21 cellular contexts compared by ENCODE assay signal in genomic region chr20:8150591-8150990, GRCh38. TPM values are rescaled to one million over a fixed set of nuclear protein-coding genes. Genes with fewer than 3 reads are reported as not detected.
DNase-seq lines count a peak whose midpoint lies in the region; ATAC-seq and TF ChIP-seq lines count a peak whose summit lies in the region.
"Had no signal": no experiment of that assay in that cellular context is flagged by ENCODE, and none has a peak within 500 bp of the region (broad histone marks: within the 10 kb centered on the region; RNA-seq: fewer than 3 reads in every experiment).

No MANE protein-coding gene starts in this region.

- no peak overlapping the region for H3K4me3 ChIP-seq in heart right ventricle
- H3K4me3 ChIP-seq in transverse colon: no peak overlapping the region
- H3K4me3 ChIP-seq in left lung: no peak overlapping the region
- H3K4me3 ChIP-seq: coronary artery, SK-N-MC, spleen had no signal

- WGBS in heart right ventricle, 2 donors: 42 to 55% methylated on average over 1 of the region's 1 CpG
- 42 to 47% methylated on average over 1 of the region's 1 CpG for WGBS in transverse colon (ENCODE audit: low coverage in 1 of 2), 2 donors

- H3K27ac Mint-ChIP-seq in central memory CD8-positive, alpha-beta T cell (ENCODE audit: low read depth): peak overlapping the region; percentile 61
- H3K27ac Mint-ChIP-seq: activated naive CD4-positive, alpha-beta T cell treated with anti-CD3 and anti-CD28 coated beads, Interleukin-2, amount 50 U/mL, for 24 hours had no signal

- peak overlapping the region in 8 of 10 donors; percentile 37 to 73 (median 63) for H3K27ac ChIP-seq in heart right ventricle
- H3K27ac ChIP-seq in transverse colon: peak overlapping the region in 3 of 4 donors; percentile 19 to 38 (median 36)
- no peak overlapping the region for H3K27ac ChIP-seq in left lung
- H3K27ac ChIP-seq: neutrophil, SK-N-MC had no signal

- TF ChIP-seq EP300 in transverse colon (IDR thresholded peaks at IDR 0.05; ENCODE audit: low read depth): no peak

- H3K36me3 ChIP-seq in heart right ventricle (no peaks in the 10 kb centered on the region), transverse colon (no peaks in the 10 kb centered on the region), left lung (no peaks in the 10 kb centered on the region)
- H3K36me3 ChIP-seq: neutrophil, spleen had no signal

- H3K4me3 Mint-ChIP-seq in central memory CD8-positive, alpha-beta T cell: no peak overlapping the region
- H3K4me3 Mint-ChIP-seq: activated naive CD4-positive, alpha-beta T cell treated with anti-CD3 and anti-CD28 coated beads, Interleukin-2, amount 50 U/mL, for 24 hours; stimulated activated naive CD8-positive, alpha-beta T cell treated with anti-CD3 and anti-CD28 coated beads, Interleukin-15, Interleukin-2, amounts not matched to agents 100 ng/mL and 50 ng/mL, for 24 hours had no signal

- no peak for DNase-seq in Right ventricle myocardium inferior (ENCODE audit: missing footprints)
- DNase-seq in cardiac septum (ENCODE audit: low spot score): no peak
- DNase-seq in central memory CD8-positive, alpha-beta T cell (ENCODE audit: low spot score in 2 of 2): no peak
- no peak for DNase-seq in heart right ventricle
- DNase-seq in transverse colon: no peak
- no peak for DNase-seq in left lung
- no peak for DNase-seq in KBM-7
- DNase-seq: activated T-cell treated with anti-CD3 and anti-CD28 coated beads, Interleukin-2, amount 50 U/mL, for 48 hours; Kasumi-1; NCI-H1092 treated with DMSO at 0.1 percent for 48 hours; NCI-H2107; spleen; stimulated activated CD4-positive, alpha-beta T cell treated with anti-CD3 and anti-CD28 coated beads, Interleukin-4, amount 100 ng/mL, for 24 hours; T1000 had no signal

- H3K36me3 Mint-ChIP-seq in central memory CD8-positive, alpha-beta T cell (ENCODE audit: insufficient read depth): peaks cover 1% of the 10 kb centered on the region
- H3K36me3 Mint-ChIP-seq: activated naive CD4-positive, alpha-beta T cell treated with anti-CD3 and anti-CD28 coated beads, Interleukin-2, amount 50 U/mL, for 24 hours had no signal

- H3K9me3 Mint-ChIP-seq in central memory CD8-positive, alpha-beta T cell: no peaks in the 10 kb centered on the region
- H3K9me3 Mint-ChIP-seq: activated naive CD4-positive, alpha-beta T cell treated with anti-CD3 and anti-CD28 coated beads, Interleukin-2, amount 50 U/mL, for 24 hours; stimulated activated naive CD8-positive, alpha-beta T cell treated with anti-CD3 and anti-CD28 coated beads, Interleukin-15, Interleukin-2, amounts not matched to agents 100 ng/mL and 50 ng/mL, for 24 hours had no signal

- in situ Hi-C loops in transverse colon (cut with MboI; ENCODE audit: low pct_ligation_motif_present in 1 of 4, low pct_unique_long_range_greater_than_20kb in 1 of 4, low sequenced_read_pairs in 3 of 4) (no loop called here), KBM-7 (cut with MboI; ENCODE audit: low pct_unique_long_range_greater_than_20kb, low sequenced_read_pairs) (no loop called here)

- ATAC-seq in Right ventricle myocardium inferior (peak; percentile 42), heart right ventricle (peak in 3 of 8 donors; percentile 19 to 43 (median 37)), left lung (no peak), GM19455 (IDR thresholded peaks at IDR 0.05; ENCODE audit: unreplicated experiment) (no peak)
- ATAC-seq in central memory CD8-positive, alpha-beta T cell (replicated peaks; ENCODE audit: extremely low read depth, poor library complexity, severe bottlenecking): no peak

- H3K27me3 Mint-ChIP-seq in central memory CD8-positive, alpha-beta T cell: no peaks in the 10 kb centered on the region

- H3K27me3 ChIP-seq in heart right ventricle (no peaks in the 10 kb centered on the region), transverse colon (no peaks in the 10 kb centered on the region), left lung (no peaks in the 10 kb centered on the region)
- H3K27me3 ChIP-seq: neutrophil, spleen had no signal

- H3K9me3 ChIP-seq in heart right ventricle: no peaks in the 10 kb centered on the region
- no peaks in the 10 kb centered on the region for H3K9me3 ChIP-seq in transverse colon
- H3K9me3 ChIP-seq in left lung: no peaks in the 10 kb centered on the region
- H3K9me3 ChIP-seq: neutrophil, spleen had no signal

- intact Hi-C loops in Right ventricle myocardium inferior (cut with DNase I) (no loop called here), cardiac septum (cut with DNase I) (no loop called here), heart right ventricle (cut with DNase I) (loop anchor here in 1 of 10 donors (10.0 kb wide), 1 partner anchor 84 kb away; no protein-coding TSS in a partner anchor), transverse colon (cut with DNase I; ENCODE audit: low total_unique reads) (no loop called here), left lung (cut with DNase I) (no loop called here)

- H3K4me1 Mint-ChIP-seq in central memory CD8-positive, alpha-beta T cell: peaks cover 73% of the 10 kb centered on the region

- H3K4me1 ChIP-seq in heart right ventricle (peaks cover 3 to 73% (median 62%) of the 10 kb centered on the region in 9 donors), transverse colon (peaks cover 0 to 37% (median 10%) of the 10 kb centered on the region in 4 donors), left lung (peaks cover 0 to 65% of the 10 kb centered on the region in 2 donors)

- TF ChIP-seq CTCF in heart right ventricle (IDR thresholded peaks at IDR 0.05) (no peak), transverse colon (IDR thresholded peaks at IDR 0.05) (no peak), left lung (IDR thresholded peaks at IDR 0.05) (no peak)

- TF ChIP-seq POLR2A in transverse colon (IDR thresholded peaks at IDR 0.05): no peak

RNA-seq across cellular contexts. Expression of gene PLCB1, which starts 18.5 kb away (rescaled TPM):
- total RNA-seq in Right ventricle myocardium inferior: 7.2 TPM
- 7.3 TPM for total RNA-seq in cardiac septum
- 10 to 100 TPM in 1 of 10 donors, 1 to 10 TPM in 9; 3.6 to 12.7 (median 7.5) TPM for total RNA-seq in heart right ventricle
- polyA plus RNA-seq in heart right ventricle: 1 to 10 TPM; 2.2 to 4.6 TPM
- total RNA-seq in transverse colon: 10 to 100 TPM; 13.1 to 18.6 (median 15.8) TPM
- total RNA-seq in left lung: 1 to 10 TPM; 8.8 to 9.6 TPM
- total RNA-seq: G401 had no signal

Comparison
In these comparisons a context has a peak if more than half of its experiments do, and no peak if none do; other contexts are left out.
1. H3K27ac ChIP-seq: peak in heart right ventricle (8 of 10) and transverse colon (3 of 4); none in left lung (0 of 2).